ENCODE assay signal across 10 cellular contexts in the genomic region with DNA sequence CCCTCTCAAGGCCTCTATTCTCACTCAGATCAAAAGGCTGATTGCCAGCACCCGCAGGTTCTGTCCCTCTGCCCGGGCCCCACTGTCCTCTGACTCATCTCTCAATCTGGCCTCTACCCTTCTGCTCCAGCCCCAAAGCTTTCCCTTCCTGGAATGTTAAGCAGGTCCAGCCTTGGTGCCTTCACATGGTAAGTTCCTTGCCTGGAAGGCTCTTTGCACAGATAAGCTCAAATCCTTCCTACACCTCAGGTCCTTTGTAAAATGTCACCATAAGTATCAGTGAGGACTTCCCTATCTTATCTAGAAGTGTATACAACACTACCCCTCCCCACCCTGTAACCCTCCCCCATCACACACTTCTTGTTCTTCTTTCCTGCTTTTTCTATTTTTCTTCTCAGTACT.
DNase-seq lines count a peak whose midpoint lies in the region; ATAC-seq and TF ChIP-seq lines count a peak whose summit lies in the region.
"Had no signal": no experiment of that assay in that cellular context is flagged by ENCODE, and none has a peak within 500 bp of the region (broad histone marks: within the 10 kb centered on the region; RNA-seq: fewer than 3 reads in every experiment).

No MANE protein-coding gene starts in this region.

- peak; percentile 2 for DNase-seq in AG09309 (ENCODE audit: low read depth)
- DNase-seq in NOMO-1 treated with DMSO at 0.1 percent for 48 hours (lab: John Stamatoyannopoulos, UW; ENCODE audit: unreplicated experiment) = peak; percentile 26
- peak; percentile 52 for DNase-seq in fibroblast of peridontal ligament (ENCODE audit: extremely low read depth)
- DNase-seq in COLO668 (lab: John Stamatoyannopoulos, UW; ENCODE audit: unreplicated experiment) = no peak
- no peak for DNase-seq in AML-193 (lab: John Stamatoyannopoulos, UW)
- DNase-seq: activated T-cell treated with anti-CD3 and anti-CD28 coated beads, Interleukin-2, amount 50 U/mL, for 48 hours; NCI-H187; stimulated activated CD4-positive, alpha-beta T cell treated with anti-CD3 and anti-CD28 coated beads, Interleukin-2, amount 100 ng/mL, for 48 hours; uterus had no signal

- H3K4me3 ChIP-seq in AG09309 (ENCODE audit: control insufficient read depth, low read depth, low read length) = no peak overlapping the region
- H3K4me3 ChIP-seq: uterus had no signal

- no peak for TF ChIP-seq CTCF in AG09309 (IDR thresholded peaks at IDR 0.05; ENCODE audit: control insufficient read depth, insufficient read depth, low read depth, low read length, missing control alignments)

- no peak for ATAC-seq in HG02938 (IDR thresholded peaks at IDR 0.05; ENCODE audit: unreplicated experiment)

Comparison
In these comparisons a context has a peak if more than half of its experiments do, and no peak if none do; other contexts are left out.
1. DNase-seq: peak in AG09309 (single experiment), NOMO-1 treated with DMSO at 0.1 percent for 48 hours (single experiment) and fibroblast of peridontal ligament (single experiment); none in COLO668 (single experiment) and AML-193 (0 of 2).